In genomic region chr17:8855477-8856204, GRCh38 we compare ENCODE assay signal across 14 cellular contexts. TPM values are rescaled to one million over a fixed set of nuclear protein-coding genes. Genes with fewer than 3 reads are reported as not detected.
DNase-seq lines count a peak whose midpoint lies in the region; ATAC-seq, FAIRE-seq and TF ChIP-seq lines count a peak whose summit lies in the region.
"Had no signal": no experiment of that assay in that cellular context is flagged by ENCODE, and none has a peak within 500 bp of the region (broad histone marks: within the 10 kb centered on the region; RNA-seq: fewer than 3 reads in every experiment).

No MANE protein-coding gene starts in this region.

- DNase-seq in GM12891 (ENCODE audit: insufficient read length, low spot score) (no peak), myocyte (ENCODE audit: low read depth) (peak; percentile 1), SJCRH30 (no peak), globus pallidus (ENCODE audit: low spot score) (no peak), DMS153 (lab: John Stamatoyannopoulos, UW) (no peak)
- DNase-seq: mucosa of descending colon, NCI-H446, WERI-Rb-1 had no signal

- no peaks in the 10 kb centered on the region for H3K4me1 ChIP-seq in SJCRH30
- H3K4me1 ChIP-seq: breast epithelium had no signal

- no peak overlapping the region for H3K27ac ChIP-seq in SJCRH30
- H3K27ac ChIP-seq: breast epithelium, WERI-Rb-1 had no signal

- peak; percentile 98 for FAIRE-seq in GM12891 (lab: Jason Lieb, UNC)
- FAIRE-seq: K562, urothelium cell line had no signal

- no peaks in the 10 kb centered on the region for H3K9me3 ChIP-seq in SJCRH30 (replicated peaks)
- H3K9me3 ChIP-seq: breast epithelium, mucosa of descending colon had no signal

- no peak overlapping the region for H3K4me3 ChIP-seq in SJCRH30
- H3K4me3 ChIP-seq: breast epithelium, K562, mucosa of descending colon had no signal

- H3K36me3 ChIP-seq in SJCRH30, result no peaks in the 10 kb centered on the region
- H3K36me3 ChIP-seq: breast epithelium, WERI-Rb-1 had no signal

- no peaks in the 10 kb centered on the region for H3K27me3 ChIP-seq in SJCRH30
- H3K27me3 ChIP-seq: breast epithelium had no signal

- peak; percentile 61 for TF ChIP-seq POLR2A in GM12891 (IDR thresholded peaks at IDR 0.05; ENCODE audit: low read depth, low read length)

- ATAC-seq in GM19324 (IDR thresholded peaks at IDR 0.05; ENCODE audit: low FRiP score, unreplicated experiment), result peak; percentile 35
- peak; percentile 31 for ATAC-seq in HG03039 (IDR thresholded peaks at IDR 0.05; ENCODE audit: unreplicated experiment)
- ATAC-seq: K562, mucosa of descending colon had no signal

TF ChIP-seq in GM12891, 5 proteins besides CTCF, POLR2A, EP300 and RAD21:
- TF ChIP-seq TAF1 (IDR thresholded peaks at IDR 0.05; ENCODE audit: low read depth, low read length) (0 out of 2 replicates have a peak, but pooled peaks have one; percentile 23), SPI1 (IDR thresholded peaks at IDR 0.05; ENCODE audit: low read depth, low read length) (peak; percentile 81), POU2F2 (IDR thresholded peaks at IDR 0.05; ENCODE audit: low read depth, low read length) (peak; percentile 82), PAX5 (IDR thresholded peaks at IDR 0.05; ENCODE audit: insufficient read depth, low read length, severe bottlenecking) (no peak), POLR2AphosphoS5 (IDR thresholded peaks at IDR 0.05; ENCODE audit: low read depth, low read length) (peak; percentile 64)

RNA-seq across cellular contexts. Expression of gene PIK3R6, which starts 11.8 kb away (rescaled TPM):
- polyA plus RNA-seq in GM12891 (2012; ENCODE audit: low read depth, missing spikeins), result 115 TPM
- total RNA-seq in myocyte, result not detected in 2 replicates
- not detected for polyA plus RNA-seq in myocyte (2012)
- not detected in 2 replicates for total RNA-seq in SJCRH30 (2014; rRNA removed; shearing (Covaris generic))
- total RNA-seq: epithelial cell of proximal tubule had no signal
- polyA plus RNA-seq: K562 had no signal

RNA-seq across cellular contexts. Expression of gene MFSD6L, which starts 56.5 kb away (rescaled TPM):
- 1.4 TPM for polyA plus RNA-seq in GM12891 (2012; ENCODE audit: low read depth, missing spikeins)
- not detected in 2 replicates for total RNA-seq in myocyte
- not detected for polyA plus RNA-seq in myocyte (2012)
- not detected in 2 replicates for total RNA-seq in SJCRH30 (2014; rRNA removed; shearing (Covaris generic))
- total RNA-seq: epithelial cell of proximal tubule, K562 had no signal
- polyA plus RNA-seq: K562 had no signal
